In genomic region chr6:4647414-4648365, GRCh38 we compare ENCODE assay signal across 1 cellular context.
A peak's percentile ranks its signal among the peaks of the same experiment; 100 is the strongest.
TF ChIP-seq lines count a peak whose summit lies in the region.

No MANE protein-coding gene starts in this region.

TF ChIP-seq in HepG2, 621 proteins besides CTCF, POLR2A, EP300 and RAD21 (continued from another document and continues in another):
- TF ChIP-seq ZNF142 (CRISPR knock-in tag; IDR thresholded peaks at IDR 0.05) (peak; percentile 71; the same call in 1 of the 2 replicates), IRX3 (CRISPR knock-in tag; IDR thresholded peaks at IDR 0.05; ENCODE audit: borderline replicate concordance, low read depth) (no peak), NRL (CRISPR knock-in tag; IDR thresholded peaks at IDR 0.05; ENCODE audit: borderline replicate concordance) (peak; percentile 94), ZNF710 (CRISPR knock-in tag; IDR thresholded peaks at IDR 0.05; ENCODE audit: borderline replicate concordance) (peak; percentile 76; the same call in 1 of the 2 replicates), ATF2 (CRISPR knock-in tag; IDR thresholded peaks at IDR 0.05) (peak; percentile 72; the same call in 1 of the 2 replicates), KDM5A (IDR thresholded peaks at IDR 0.05; ENCODE audit: borderline replicate concordance, low read length) (no peak), SIX1 (CRISPR knock-in tag; IDR thresholded peaks at IDR 0.05; ENCODE audit: borderline replicate concordance) (peak; percentile 17; the same call in 1 of the 2 replicates), ZNF264 (CRISPR knock-in tag; IDR thresholded peaks at IDR 0.05) (no peak; the same call in 1 of the 2 replicates), ZKSCAN8 (CRISPR knock-in tag; IDR thresholded peaks at IDR 0.05; ENCODE audit: borderline replicate concordance) (0 out of 2 replicates have a peak, but pooled peaks have one; percentile 60), EEA1 (CRISPR knock-in tag; IDR thresholded peaks at IDR 0.05; ENCODE audit: borderline replicate concordance) (no peak; the same call in 1 of the 2 replicates), GATAD1 (CRISPR knock-in tag; IDR thresholded peaks at IDR 0.05) (peak; percentile 64), GLI4 (CRISPR knock-in tag; IDR thresholded peaks at IDR 0.05; ENCODE audit: borderline replicate concordance) (no peak), ZNF546 (CRISPR knock-in tag; conservative IDR thresholded peaks at IDR 0.05) (peak; percentile 77; the same call in 1 of the 2 replicates), ZNF501 (CRISPR knock-in tag; IDR thresholded peaks at IDR 0.05) (peak; percentile 81), ZNF12 (CRISPR knock-in tag; IDR thresholded peaks at IDR 0.05) (peak; percentile 77)
- TF ChIP-seq, protein P1, sequence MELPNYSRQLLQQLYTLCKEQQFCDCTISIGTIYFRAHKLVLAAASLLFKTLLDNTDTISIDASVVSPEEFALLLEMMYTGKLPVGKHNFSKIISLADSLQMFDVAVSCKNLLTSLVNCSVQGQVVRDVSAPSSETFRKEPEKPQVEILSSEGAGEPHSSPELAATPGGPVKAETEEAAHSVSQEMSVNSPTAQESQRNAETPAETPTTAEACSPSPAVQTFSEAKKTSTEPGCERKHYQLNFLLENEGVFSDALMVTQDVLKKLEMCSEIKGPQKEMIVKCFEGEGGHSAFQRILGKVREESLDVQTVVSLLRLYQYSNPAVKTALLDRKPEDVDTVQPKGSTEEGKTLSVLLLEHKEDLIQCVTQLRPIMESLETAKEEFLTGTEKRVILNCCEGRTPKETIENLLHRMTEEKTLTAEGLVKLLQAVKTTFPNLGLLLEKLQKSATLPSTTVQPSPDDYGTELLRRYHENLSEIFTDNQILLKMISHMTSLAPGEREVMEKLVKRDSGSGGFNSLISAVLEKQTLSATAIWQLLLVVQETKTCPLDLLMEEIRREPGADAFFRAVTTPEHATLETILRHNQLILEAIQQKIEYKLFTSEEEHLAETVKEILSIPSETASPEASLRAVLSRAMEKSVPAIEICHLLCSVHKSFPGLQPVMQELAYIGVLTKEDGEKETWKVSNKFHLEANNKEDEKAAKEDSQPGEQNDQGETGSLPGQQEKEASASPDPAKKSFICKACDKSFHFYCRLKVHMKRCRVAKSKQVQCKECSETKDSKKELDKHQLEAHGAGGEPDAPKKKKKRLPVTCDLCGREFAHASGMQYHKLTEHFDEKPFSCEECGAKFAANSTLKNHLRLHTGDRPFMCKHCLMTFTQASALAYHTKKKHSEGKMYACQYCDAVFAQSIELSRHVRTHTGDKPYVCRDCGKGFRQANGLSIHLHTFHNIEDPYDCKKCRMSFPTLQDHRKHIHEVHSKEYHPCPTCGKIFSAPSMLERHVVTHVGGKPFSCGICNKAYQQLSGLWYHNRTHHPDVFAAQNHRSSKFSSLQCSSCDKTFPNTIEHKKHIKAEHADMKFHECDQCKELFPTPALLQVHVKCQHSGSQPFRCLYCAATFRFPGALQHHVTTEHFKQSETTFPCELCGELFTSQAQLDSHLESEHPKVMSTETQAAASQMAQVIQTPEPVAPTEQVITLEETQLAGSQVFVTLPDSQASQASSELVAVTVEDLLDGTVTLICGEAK (IDR thresholded peaks at IDR 0.05), result no peak
- TF ChIP-seq, protein P1 (CRISPR knock-in tag; IDR thresholded peaks at IDR 0.05), result peak; percentile 82
- TF ChIP-seq, protein P2, sequence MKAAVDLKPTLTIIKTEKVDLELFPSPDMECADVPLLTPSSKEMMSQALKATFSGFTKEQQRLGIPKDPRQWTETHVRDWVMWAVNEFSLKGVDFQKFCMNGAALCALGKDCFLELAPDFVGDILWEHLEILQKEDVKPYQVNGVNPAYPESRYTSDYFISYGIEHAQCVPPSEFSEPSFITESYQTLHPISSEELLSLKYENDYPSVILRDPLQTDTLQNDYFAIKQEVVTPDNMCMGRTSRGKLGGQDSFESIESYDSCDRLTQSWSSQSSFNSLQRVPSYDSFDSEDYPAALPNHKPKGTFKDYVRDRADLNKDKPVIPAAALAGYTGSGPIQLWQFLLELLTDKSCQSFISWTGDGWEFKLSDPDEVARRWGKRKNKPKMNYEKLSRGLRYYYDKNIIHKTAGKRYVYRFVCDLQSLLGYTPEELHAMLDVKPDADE (CRISPR knock-in tag; IDR thresholded peaks at IDR 0.05), result no peak
- TF ChIP-seq, protein P3, sequence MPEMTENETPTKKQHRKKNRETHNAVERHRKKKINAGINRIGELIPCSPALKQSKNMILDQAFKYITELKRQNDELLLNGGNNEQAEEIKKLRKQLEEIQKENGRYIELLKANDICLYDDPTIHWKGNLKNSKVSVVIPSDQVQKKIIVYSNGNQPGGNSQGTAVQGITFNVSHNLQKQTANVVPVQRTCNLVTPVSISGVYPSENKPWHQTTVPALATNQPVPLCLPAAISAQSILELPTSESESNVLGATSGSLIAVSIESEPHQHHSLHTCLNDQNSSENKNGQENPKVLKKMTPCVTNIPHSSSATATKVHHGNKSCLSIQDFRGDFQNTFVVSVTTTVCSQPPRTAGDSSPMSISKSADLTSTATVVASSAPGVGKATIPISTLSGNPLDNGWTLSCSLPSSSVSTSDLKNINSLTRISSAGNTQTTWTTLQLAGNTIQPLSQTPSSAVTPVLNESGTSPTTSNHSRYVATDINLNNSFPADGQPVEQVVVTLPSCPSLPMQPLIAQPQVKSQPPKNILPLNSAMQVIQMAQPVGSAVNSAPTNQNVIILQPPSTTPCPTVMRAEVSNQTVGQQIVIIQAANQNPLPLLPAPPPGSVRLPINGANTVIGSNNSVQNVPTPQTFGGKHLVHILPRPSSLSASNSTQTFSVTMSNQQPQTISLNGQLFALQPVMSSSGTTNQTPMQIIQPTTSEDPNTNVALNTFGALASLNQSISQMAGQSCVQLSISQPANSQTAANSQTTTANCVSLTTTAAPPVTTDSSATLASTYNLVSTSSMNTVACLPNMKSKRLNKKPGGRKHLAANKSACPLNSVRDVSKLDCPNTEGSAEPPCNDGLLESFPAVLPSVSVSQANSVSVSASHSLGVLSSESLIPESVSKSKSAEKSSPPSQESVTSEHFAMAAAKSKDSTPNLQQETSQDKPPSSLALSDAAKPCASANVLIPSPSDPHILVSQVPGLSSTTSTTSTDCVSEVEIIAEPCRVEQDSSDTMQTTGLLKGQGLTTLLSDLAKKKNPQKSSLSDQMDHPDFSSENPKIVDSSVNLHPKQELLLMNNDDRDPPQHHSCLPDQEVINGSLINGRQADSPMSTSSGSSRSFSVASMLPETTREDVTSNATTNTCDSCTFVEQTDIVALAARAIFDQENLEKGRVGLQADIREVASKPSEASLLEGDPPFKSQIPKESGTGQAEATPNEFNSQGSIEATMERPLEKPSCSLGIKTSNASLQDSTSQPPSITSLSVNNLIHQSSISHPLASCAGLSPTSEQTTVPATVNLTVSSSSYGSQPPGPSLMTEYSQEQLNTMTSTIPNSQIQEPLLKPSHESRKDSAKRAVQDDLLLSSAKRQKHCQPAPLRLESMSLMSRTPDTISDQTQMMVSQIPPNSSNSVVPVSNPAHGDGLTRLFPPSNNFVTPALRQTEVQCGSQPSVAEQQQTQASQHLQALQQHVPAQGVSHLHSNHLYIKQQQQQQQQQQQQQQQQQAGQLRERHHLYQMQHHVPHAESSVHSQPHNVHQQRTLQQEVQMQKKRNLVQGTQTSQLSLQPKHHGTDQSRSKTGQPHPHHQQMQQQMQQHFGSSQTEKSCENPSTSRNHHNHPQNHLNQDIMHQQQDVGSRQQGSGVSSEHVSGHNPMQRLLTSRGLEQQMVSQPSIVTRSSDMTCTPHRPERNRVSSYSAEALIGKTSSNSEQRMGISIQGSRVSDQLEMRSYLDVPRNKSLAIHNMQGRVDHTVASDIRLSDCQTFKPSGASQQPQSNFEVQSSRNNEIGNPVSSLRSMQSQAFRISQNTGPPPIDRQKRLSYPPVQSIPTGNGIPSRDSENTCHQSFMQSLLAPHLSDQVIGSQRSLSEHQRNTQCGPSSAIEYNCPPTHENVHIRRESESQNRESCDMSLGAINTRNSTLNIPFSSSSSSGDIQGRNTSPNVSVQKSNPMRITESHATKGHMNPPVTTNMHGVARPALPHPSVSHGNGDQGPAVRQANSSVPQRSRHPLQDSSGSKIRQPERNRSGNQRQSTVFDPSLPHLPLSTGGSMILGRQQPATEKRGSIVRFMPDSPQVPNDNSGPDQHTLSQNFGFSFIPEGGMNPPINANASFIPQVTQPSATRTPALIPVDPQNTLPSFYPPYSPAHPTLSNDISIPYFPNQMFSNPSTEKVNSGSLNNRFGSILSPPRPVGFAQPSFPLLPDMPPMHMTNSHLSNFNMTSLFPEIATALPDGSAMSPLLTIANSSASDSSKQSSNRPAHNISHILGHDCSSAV (CRISPR knock-in tag; IDR thresholded peaks at IDR 0.05; ENCODE audit: borderline replicate concordance), result no peak
